In the genomic region with DNA sequence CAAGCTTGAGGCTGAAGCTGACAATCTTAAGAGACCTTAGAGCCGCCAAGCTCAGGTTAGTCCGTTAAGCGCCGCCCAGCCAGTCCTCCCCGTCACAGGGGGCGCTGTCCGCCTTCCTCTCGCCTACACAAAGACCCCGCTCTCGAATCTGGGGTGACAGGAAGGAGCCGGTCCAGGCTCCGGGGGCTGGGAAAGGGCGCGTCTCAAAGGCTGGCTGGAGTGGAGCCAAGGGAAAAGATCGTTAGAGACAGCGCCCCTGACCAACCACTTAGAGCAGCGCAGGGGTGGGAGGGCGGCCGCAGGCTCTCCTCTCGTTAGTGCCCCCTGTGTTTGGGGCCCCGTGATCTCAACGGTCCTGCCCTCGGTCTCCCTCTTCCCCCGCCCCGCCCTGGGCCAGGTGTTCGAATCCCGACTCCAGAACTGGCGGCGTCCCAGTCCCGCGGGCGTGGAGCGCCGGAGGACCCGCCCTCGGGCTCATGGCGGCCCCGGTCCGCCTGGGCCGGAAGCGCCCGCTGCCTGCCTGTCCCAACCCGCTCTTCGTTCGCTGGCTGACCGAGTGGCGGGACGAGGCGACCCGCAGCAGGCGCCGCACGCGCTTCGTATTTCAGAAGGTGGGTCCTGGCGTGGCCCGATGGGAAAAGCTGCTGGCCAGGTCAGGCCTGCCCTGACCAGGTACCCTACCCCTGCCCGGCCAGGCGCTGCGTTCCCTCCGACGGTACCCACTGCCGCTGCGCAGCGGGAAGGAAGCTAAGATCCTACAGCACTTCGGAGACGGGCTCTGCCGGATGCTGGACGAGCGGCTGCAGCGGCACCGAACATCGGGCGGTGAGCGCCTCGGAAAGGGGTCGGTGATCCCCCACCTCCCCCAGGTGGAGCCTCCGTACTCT, we compare ENCODE assay signal across 1 cellular context.
A peak's percentile ranks its signal among the peaks of the same experiment; 100 is the strongest.
TF ChIP-seq lines count a peak whose summit lies in the region.

A gene with protein sequence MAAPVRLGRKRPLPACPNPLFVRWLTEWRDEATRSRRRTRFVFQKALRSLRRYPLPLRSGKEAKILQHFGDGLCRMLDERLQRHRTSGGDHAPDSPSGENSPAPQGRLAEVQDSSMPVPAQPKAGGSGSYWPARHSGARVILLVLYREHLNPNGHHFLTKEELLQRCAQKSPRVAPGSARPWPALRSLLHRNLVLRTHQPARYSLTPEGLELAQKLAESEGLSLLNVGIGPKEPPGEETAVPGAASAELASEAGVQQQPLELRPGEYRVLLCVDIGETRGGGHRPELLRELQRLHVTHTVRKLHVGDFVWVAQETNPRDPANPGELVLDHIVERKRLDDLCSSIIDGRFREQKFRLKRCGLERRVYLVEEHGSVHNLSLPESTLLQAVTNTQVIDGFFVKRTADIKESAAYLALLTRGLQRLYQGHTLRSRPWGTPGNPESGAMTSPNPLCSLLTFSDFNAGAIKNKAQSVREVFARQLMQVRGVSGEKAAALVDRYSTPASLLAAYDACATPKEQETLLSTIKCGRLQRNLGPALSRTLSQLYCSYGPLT (plus strand): TSS at position 156 of the 887 bp plus-strand sequence. CDS start 321 bp downstream, at position 477.

TF ChIP-seq in HepG2, 621 proteins besides CTCF, POLR2A, EP300 and RAD21 (continued from another document and continues in another):
- TF ChIP-seq, protein P1, sequence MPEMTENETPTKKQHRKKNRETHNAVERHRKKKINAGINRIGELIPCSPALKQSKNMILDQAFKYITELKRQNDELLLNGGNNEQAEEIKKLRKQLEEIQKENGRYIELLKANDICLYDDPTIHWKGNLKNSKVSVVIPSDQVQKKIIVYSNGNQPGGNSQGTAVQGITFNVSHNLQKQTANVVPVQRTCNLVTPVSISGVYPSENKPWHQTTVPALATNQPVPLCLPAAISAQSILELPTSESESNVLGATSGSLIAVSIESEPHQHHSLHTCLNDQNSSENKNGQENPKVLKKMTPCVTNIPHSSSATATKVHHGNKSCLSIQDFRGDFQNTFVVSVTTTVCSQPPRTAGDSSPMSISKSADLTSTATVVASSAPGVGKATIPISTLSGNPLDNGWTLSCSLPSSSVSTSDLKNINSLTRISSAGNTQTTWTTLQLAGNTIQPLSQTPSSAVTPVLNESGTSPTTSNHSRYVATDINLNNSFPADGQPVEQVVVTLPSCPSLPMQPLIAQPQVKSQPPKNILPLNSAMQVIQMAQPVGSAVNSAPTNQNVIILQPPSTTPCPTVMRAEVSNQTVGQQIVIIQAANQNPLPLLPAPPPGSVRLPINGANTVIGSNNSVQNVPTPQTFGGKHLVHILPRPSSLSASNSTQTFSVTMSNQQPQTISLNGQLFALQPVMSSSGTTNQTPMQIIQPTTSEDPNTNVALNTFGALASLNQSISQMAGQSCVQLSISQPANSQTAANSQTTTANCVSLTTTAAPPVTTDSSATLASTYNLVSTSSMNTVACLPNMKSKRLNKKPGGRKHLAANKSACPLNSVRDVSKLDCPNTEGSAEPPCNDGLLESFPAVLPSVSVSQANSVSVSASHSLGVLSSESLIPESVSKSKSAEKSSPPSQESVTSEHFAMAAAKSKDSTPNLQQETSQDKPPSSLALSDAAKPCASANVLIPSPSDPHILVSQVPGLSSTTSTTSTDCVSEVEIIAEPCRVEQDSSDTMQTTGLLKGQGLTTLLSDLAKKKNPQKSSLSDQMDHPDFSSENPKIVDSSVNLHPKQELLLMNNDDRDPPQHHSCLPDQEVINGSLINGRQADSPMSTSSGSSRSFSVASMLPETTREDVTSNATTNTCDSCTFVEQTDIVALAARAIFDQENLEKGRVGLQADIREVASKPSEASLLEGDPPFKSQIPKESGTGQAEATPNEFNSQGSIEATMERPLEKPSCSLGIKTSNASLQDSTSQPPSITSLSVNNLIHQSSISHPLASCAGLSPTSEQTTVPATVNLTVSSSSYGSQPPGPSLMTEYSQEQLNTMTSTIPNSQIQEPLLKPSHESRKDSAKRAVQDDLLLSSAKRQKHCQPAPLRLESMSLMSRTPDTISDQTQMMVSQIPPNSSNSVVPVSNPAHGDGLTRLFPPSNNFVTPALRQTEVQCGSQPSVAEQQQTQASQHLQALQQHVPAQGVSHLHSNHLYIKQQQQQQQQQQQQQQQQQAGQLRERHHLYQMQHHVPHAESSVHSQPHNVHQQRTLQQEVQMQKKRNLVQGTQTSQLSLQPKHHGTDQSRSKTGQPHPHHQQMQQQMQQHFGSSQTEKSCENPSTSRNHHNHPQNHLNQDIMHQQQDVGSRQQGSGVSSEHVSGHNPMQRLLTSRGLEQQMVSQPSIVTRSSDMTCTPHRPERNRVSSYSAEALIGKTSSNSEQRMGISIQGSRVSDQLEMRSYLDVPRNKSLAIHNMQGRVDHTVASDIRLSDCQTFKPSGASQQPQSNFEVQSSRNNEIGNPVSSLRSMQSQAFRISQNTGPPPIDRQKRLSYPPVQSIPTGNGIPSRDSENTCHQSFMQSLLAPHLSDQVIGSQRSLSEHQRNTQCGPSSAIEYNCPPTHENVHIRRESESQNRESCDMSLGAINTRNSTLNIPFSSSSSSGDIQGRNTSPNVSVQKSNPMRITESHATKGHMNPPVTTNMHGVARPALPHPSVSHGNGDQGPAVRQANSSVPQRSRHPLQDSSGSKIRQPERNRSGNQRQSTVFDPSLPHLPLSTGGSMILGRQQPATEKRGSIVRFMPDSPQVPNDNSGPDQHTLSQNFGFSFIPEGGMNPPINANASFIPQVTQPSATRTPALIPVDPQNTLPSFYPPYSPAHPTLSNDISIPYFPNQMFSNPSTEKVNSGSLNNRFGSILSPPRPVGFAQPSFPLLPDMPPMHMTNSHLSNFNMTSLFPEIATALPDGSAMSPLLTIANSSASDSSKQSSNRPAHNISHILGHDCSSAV (CRISPR knock-in tag; IDR thresholded peaks at IDR 0.05; ENCODE audit: borderline replicate concordance) = no peak
- TF ChIP-seq, protein P2, sequence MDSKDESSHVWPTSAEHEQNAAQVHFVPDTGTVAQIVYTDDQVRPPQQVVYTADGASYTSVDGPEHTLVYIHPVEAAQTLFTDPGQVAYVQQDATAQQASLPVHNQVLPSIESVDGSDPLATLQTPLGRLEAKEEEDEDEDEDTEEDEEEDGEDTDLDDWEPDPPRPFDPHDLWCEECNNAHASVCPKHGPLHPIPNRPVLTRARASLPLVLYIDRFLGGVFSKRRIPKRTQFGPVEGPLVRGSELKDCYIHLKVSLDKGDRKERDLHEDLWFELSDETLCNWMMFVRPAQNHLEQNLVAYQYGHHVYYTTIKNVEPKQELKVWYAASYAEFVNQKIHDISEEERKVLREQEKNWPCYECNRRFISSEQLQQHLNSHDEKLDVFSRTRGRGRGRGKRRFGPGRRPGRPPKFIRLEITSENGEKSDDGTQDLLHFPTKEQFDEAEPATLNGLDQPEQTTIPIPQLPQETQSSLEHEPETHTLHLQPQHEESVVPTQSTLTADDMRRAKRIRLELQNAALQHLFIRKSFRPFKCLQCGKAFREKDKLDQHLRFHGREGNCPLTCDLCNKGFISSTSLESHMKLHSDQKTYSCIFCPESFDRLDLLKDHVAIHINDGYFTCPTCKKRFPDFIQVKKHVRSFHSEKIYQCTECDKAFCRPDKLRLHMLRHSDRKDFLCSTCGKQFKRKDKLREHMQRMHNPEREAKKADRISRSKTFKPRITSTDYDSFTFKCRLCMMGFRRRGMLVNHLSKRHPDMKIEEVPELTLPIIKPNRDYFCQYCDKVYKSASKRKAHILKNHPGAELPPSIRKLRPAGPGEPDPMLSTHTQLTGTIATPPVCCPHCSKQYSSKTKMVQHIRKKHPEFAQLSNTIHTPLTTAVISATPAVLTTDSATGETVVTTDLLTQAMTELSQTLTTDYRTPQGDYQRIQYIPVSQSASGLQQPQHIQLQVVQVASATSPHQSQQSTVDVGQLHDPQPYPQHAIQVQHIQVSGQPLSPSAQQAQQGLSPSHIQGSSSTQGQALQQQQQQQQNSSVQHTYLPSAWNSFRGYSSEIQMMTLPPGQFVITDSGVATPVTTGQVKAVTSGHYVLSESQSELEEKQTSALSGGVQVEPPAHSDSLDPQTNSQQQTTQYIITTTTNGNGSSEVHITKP (CRISPR knock-in tag; IDR thresholded peaks at IDR 0.05; ENCODE audit: low read depth) = peak; percentile 67; the same call in 1 of the 2 replicates
- TF ChIP-seq NONO (IDR thresholded peaks at IDR 0.05) (no peak), NONO (CRISPR knock-in tag; conservative IDR thresholded peaks at IDR 0.05) (peak; percentile 70), ZZZ3 (CRISPR knock-in tag; IDR thresholded peaks at IDR 0.05; ENCODE audit: borderline replicate concordance) (no peak), ZNF383 (CRISPR knock-in tag; IDR thresholded peaks at IDR 0.05; ENCODE audit: borderline replicate concordance) (no peak), MBNL3 (CRISPR knock-in tag; conservative IDR thresholded peaks at IDR 0.05) (no peak), ZSCAN20 (CRISPR knock-in tag; IDR thresholded peaks at IDR 0.05; ENCODE audit: borderline replicate concordance) (no peak; the same call in 1 of the 2 replicates), ZNF136 (CRISPR knock-in tag; IDR thresholded peaks at IDR 0.05; ENCODE audit: low read depth) (no peak; the same call in 1 of the 2 replicates), ZNF432 (CRISPR knock-in tag; IDR thresholded peaks at IDR 0.05; ENCODE audit: borderline replicate concordance) (no peak), ATAD3A (CRISPR knock-in tag; IDR thresholded peaks at IDR 0.05) (no peak), KMT2A (CRISPR knock-in tag; IDR thresholded peaks at IDR 0.05) (peak; percentile 67; the same call in 1 of the 2 replicates), ZNF761 (CRISPR knock-in tag; conservative IDR thresholded peaks at IDR 0.05) (0 out of 2 replicates have a peak, but pooled peaks have one; percentile 18), GATAD1 (CRISPR knock-in tag; IDR thresholded peaks at IDR 0.05) (peak; percentile 95), RNF2 (conservative IDR thresholded peaks at IDR 0.05; ENCODE audit: low read depth) (no peak), ZSCAN30 (CRISPR knock-in tag; IDR thresholded peaks at IDR 0.05) (0 out of 2 replicates have a peak, but pooled peaks have one; percentile 48), MIER2 (CRISPR knock-in tag; IDR thresholded peaks at IDR 0.05) (peak; percentile 78; the same call in 1 of the 2 replicates), ZFAT (CRISPR knock-in tag; conservative IDR thresholded peaks at IDR 0.05) (no peak), ZNF678 (CRISPR knock-in tag; IDR thresholded peaks at IDR 0.05) (no peak; the same call in 1 of the 2 replicates), ZNF616 (CRISPR knock-in tag; IDR thresholded peaks at IDR 0.05; ENCODE audit: low read depth) (no peak), ZNF350 (CRISPR knock-in tag; IDR thresholded peaks at IDR 0.05; ENCODE audit: borderline replicate concordance, low read depth) (peak; percentile 83)
- TF ChIP-seq, protein P3, sequence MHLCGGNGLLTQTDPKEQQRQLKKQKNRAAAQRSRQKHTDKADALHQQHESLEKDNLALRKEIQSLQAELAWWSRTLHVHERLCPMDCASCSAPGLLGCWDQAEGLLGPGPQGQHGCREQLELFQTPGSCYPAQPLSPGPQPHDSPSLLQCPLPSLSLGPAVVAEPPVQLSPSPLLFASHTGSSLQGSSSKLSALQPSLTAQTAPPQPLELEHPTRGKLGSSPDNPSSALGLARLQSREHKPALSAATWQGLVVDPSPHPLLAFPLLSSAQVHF (CRISPR knock-in tag; IDR thresholded peaks at IDR 0.05) = no peak
- TF ChIP-seq, protein P4, sequence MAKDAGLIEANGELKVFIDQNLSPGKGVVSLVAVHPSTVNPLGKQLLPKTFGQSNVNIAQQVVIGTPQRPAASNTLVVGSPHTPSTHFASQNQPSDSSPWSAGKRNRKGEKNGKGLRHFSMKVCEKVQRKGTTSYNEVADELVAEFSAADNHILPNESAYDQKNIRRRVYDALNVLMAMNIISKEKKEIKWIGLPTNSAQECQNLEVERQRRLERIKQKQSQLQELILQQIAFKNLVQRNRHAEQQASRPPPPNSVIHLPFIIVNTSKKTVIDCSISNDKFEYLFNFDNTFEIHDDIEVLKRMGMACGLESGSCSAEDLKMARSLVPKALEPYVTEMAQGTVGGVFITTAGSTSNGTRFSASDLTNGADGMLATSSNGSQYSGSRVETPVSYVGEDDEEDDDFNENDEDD (CRISPR knock-in tag; IDR thresholded peaks at IDR 0.05; ENCODE audit: borderline replicate concordance) = peak; percentile 61; the same call in 1 of the 2 replicates
- TF ChIP-seq, protein P5, sequence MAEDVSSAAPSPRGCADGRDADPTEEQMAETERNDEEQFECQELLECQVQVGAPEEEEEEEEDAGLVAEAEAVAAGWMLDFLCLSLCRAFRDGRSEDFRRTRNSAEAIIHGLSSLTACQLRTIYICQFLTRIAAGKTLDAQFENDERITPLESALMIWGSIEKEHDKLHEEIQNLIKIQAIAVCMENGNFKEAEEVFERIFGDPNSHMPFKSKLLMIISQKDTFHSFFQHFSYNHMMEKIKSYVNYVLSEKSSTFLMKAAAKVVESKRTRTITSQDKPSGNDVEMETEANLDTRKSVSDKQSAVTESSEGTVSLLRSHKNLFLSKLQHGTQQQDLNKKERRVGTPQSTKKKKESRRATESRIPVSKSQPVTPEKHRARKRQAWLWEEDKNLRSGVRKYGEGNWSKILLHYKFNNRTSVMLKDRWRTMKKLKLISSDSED (CRISPR knock-in tag; IDR thresholded peaks at IDR 0.05) = no peak
- TF ChIP-seq, protein P6, sequence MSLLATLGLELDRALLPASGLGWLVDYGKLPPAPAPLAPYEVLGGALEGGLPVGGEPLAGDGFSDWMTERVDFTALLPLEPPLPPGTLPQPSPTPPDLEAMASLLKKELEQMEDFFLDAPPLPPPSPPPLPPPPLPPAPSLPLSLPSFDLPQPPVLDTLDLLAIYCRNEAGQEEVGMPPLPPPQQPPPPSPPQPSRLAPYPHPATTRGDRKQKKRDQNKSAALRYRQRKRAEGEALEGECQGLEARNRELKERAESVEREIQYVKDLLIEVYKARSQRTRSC (CRISPR knock-in tag; IDR thresholded peaks at IDR 0.05; ENCODE audit: low read depth) = no peak
- TF ChIP-seq, protein P7, sequence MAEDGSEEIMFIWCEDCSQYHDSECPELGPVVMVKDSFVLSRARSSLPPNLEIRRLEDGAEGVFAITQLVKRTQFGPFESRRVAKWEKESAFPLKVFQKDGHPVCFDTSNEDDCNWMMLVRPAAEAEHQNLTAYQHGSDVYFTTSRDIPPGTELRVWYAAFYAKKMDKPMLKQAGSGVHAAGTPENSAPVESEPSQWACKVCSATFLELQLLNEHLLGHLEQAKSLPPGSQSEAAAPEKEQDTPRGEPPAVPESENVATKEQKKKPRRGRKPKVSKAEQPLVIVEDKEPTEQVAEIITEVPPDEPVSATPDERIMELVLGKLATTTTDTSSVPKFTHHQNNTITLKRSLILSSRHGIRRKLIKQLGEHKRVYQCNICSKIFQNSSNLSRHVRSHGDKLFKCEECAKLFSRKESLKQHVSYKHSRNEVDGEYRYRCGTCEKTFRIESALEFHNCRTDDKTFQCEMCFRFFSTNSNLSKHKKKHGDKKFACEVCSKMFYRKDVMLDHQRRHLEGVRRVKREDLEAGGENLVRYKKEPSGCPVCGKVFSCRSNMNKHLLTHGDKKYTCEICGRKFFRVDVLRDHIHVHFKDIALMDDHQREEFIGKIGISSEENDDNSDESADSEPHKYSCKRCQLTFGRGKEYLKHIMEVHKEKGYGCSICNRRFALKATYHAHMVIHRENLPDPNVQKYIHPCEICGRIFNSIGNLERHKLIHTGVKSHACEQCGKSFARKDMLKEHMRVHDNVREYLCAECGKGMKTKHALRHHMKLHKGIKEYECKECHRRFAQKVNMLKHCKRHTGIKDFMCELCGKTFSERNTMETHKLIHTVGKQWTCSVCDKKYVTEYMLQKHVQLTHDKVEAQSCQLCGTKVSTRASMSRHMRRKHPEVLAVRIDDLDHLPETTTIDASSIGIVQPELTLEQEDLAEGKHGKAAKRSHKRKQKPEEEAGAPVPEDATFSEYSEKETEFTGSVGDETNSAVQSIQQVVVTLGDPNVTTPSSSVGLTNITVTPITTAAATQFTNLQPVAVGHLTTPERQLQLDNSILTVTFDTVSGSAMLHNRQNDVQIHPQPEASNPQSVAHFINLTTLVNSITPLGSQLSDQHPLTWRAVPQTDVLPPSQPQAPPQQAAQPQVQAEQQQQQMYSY (CRISPR knock-in tag; IDR thresholded peaks at IDR 0.05) = peak; percentile 91
